Comparison of ENCODE assay signal across 1 cellular context in genomic region chr10:110499796-110500514, GRCh38.
TF ChIP-seq lines count a peak whose summit lies in the region.

No MANE protein-coding gene starts in this region.

TF ChIP-seq in K562, 482 proteins besides CTCF, POLR2A, EP300 and RAD21:
- peak; percentile 39; the same call in 1 of the 2 replicates for TF ChIP-seq MGA (IDR thresholded peaks at IDR 0.05)
- no peak for TF ChIP-seq ELF4 (CRISPR knock-in tag; IDR thresholded peaks at IDR 0.05)
- no peak for TF ChIP-seq ZNF197 (CRISPR knock-in tag; IDR thresholded peaks at IDR 0.05; ENCODE audit: low read depth)
- TF ChIP-seq PHF8 (IDR thresholded peaks at IDR 0.05; ENCODE audit: borderline replicate concordance, low read length), result no peak
- peak in 1 of 2 experiments; percentile 28 for TF ChIP-seq E2F6 (IDR thresholded peaks at IDR 0.05; ENCODE audit: borderline replicate concordance in 1 of 2, extremely low read depth in 1 of 2, insufficient read depth in 1 of 2, insufficient read length in 1 of 2, low read depth in 1 of 2, low read length in 1 of 2, poor library complexity in 1 of 2, severe bottlenecking in 1 of 2)
